ENCODE assay signal across 14 cellular contexts in the genomic region with DNA sequence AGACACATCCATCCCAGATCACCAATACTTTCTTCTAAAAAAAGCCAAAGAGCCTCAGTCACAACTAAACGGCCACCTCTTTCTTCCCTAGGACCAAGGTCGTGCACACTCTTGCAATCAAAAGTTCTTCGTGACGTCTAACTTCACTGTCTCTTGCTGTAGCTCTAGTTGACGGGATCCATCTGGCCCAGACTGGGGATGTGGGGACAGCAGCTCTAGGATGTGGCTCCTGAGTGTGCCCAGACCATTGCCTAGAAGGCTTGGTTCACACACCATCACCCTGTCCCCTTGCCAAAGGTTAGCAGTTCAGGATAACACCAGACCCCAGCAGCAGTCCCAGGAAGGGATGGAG.
DNase-seq lines count a peak whose midpoint lies in the region; ATAC-seq, FAIRE-seq and TF ChIP-seq lines count a peak whose summit lies in the region.
"Had no signal": no experiment of that assay in that cellular context is flagged by ENCODE, and none has a peak within 500 bp of the region (broad histone marks: within the 10 kb centered on the region; RNA-seq: fewer than 3 reads in every experiment).

No MANE protein-coding gene starts in this region.

- intact Hi-C loops in tibial artery (cut with DNase I; ENCODE audit: low total_unique reads) = no loop called here

- no peak for FAIRE-seq in small intestine (lab: Jason Lieb, UNC)
- FAIRE-seq: endometrium had no signal

- no peak for DNase-seq in neural progenitor cell (ENCODE audit: low spot score)
- peak in 1 of 2 donors; percentile 70 for DNase-seq in tibial artery
- no peak for DNase-seq in small intestine
- DNase-seq: activated CD4-positive, CD25-positive, alpha-beta regulatory T cell treated with anti-CD3 and anti-CD28 coated beads, Interleukin-2, amount 50 U/mL, for 72 hours; activated T-cell treated with anti-CD3 and anti-CD28 coated beads, Interleukin-2, amount 50 U/mL, for 4 hours; amniotic stem cell; CD4-positive, CD25-positive, alpha-beta regulatory T cell; KG1 had no signal

- H3K9me3 Mint-ChIP-seq in neural progenitor cell = no peaks in the 10 kb centered on the region
- H3K9me3 Mint-ChIP-seq: activated T-cell treated with anti-CD3 and anti-CD28 coated beads, Interleukin-2, amount 50 U/mL, for 4 hours had no signal

- H3K27me3 ChIP-seq in gastroesophageal sphincter = no peaks in the 10 kb centered on the region
- H3K27me3 ChIP-seq in neural progenitor cell = no peaks in the 10 kb centered on the region
- no peaks in the 10 kb centered on the region for H3K27me3 ChIP-seq in tibial artery
- no peaks in the 10 kb centered on the region for H3K27me3 ChIP-seq in small intestine (ENCODE audit: control insufficient read depth in 2 of 2, insufficient read depth in 2 of 2, low read length in 2 of 2)

- H3K27ac ChIP-seq in VCaP (peak overlapping the region; percentile 15; the same call in 1 of the 2 replicates), gastroesophageal sphincter (peak overlapping the region; percentile 97 to 99 (median 97)), neural progenitor cell (no peak overlapping the region), tibial artery (peak overlapping the region; percentile 95 to 98), small intestine (ENCODE audit: low read depth in 1 of 2, low read length in 1 of 2) (peak overlapping the region in 1 of 2 donors; percentile 96)

- H3K36me3 Mint-ChIP-seq in neural progenitor cell = no peaks in the 10 kb centered on the region
- H3K36me3 Mint-ChIP-seq: CD4-positive, CD25-positive, alpha-beta regulatory T cell had no signal

- no peak for ATAC-seq in gastroesophageal sphincter
- ATAC-seq in GM21423 (IDR thresholded peaks at IDR 0.05; ENCODE audit: unreplicated experiment) = no peak
- ATAC-seq in GM18505 (IDR thresholded peaks at IDR 0.05; ENCODE audit: unreplicated experiment) = no peak
- ATAC-seq in HG02970 (IDR thresholded peaks at IDR 0.05; ENCODE audit: low FRiP score, unreplicated experiment) = no peak
- ATAC-seq: activated T-cell treated with anti-CD3 and anti-CD28 coated beads, Interleukin-2, amount 50 U/mL, for 4 hours had no signal

- H3K79me2 ChIP-seq in neural progenitor cell (ENCODE audit: low read depth) = no peaks in the 10 kb centered on the region

- H3K36me3 ChIP-seq in gastroesophageal sphincter = peaks cover 0 to 40% of the 10 kb centered on the region in 2 donors
- no peaks in the 10 kb centered on the region for H3K36me3 ChIP-seq in neural progenitor cell
- peaks cover 26 to 43% (median 30%) of the 10 kb centered on the region in 3 donors for H3K36me3 ChIP-seq in tibial artery
- no peaks in the 10 kb centered on the region for H3K36me3 ChIP-seq in small intestine (ENCODE audit: control insufficient read depth in 2 of 2, insufficient read depth in 2 of 2, low read length in 2 of 2)

- H3K27ac Mint-ChIP-seq in neural progenitor cell = peak overlapping the region; percentile 0
- H3K27ac Mint-ChIP-seq: CD4-positive, CD25-positive, alpha-beta regulatory T cell had no signal

- TF ChIP-seq EP300 in gastroesophageal sphincter (IDR thresholded peaks at IDR 0.05) = no peak

- TF ChIP-seq CTCF in VCaP (conservative IDR thresholded peaks at IDR 0.05) (no peak), gastroesophageal sphincter (IDR thresholded peaks at IDR 0.05) (no peak), neural progenitor cell (IDR thresholded peaks at IDR 0.05) (no peak), tibial artery (IDR thresholded peaks at IDR 0.05) (no peak)

- H3K4me1 ChIP-seq in gastroesophageal sphincter (peaks cover 44 to 100% (median 96%) of the 10 kb centered on the region in 3 donors), neural progenitor cell (peaks cover 6% of the 10 kb centered on the region), tibial artery (peaks cover 12 to 100% (median 97%) of the 10 kb centered on the region in 4 donors), small intestine (ENCODE audit: control insufficient read depth in 2 of 2, insufficient read depth in 1 of 2, low read depth in 1 of 2, low read length in 1 of 2) (peaks cover 0 to 10% of the 10 kb centered on the region in 2 donors)

- H4K20me1 ChIP-seq in neural progenitor cell (ENCODE audit: low read depth) = no peaks in the 10 kb centered on the region

- no peak overlapping the region for H3K9ac ChIP-seq in neural progenitor cell

- no peak for TF ChIP-seq POLR2A in gastroesophageal sphincter (IDR thresholded peaks at IDR 0.05)
- TF ChIP-seq POLR2A in GM18505 (IDR thresholded peaks at IDR 0.05; ENCODE audit: borderline replicate concordance, extremely low read depth, insufficient read depth, insufficient read length) = no peak

- H3K4me3 ChIP-seq in gastroesophageal sphincter (peak overlapping the region in 1 of 2 donors; percentile 28), neural progenitor cell (no peak overlapping the region), tibial artery (peak overlapping the region; percentile 0 to 13), small intestine (ENCODE audit: low read depth in 1 of 2, low read length in 2 of 2) (no peak overlapping the region)

- peaks cover 4% of the 10 kb centered on the region for H3K27me3 Mint-ChIP-seq in neural progenitor cell (ENCODE audit: insufficient read depth, low read depth)

- H3K4me1 Mint-ChIP-seq in neural progenitor cell = peaks cover 10% of the 10 kb centered on the region
- H3K4me1 Mint-ChIP-seq: CD4-positive, CD25-positive, alpha-beta regulatory T cell had no signal

- H3K4me3 Mint-ChIP-seq in neural progenitor cell = no peak overlapping the region
- H3K4me3 Mint-ChIP-seq: activated T-cell treated with anti-CD3 and anti-CD28 coated beads, Interleukin-2, amount 50 U/mL, for 4 hours; CD4-positive, CD25-positive, alpha-beta regulatory T cell had no signal

- no peaks in the 10 kb centered on the region for H3F3A ChIP-seq in neural progenitor cell (ENCODE audit: low read depth)

- H2AFZ ChIP-seq in neural progenitor cell (replicated peaks) = no peak overlapping the region

- H3K9me3 ChIP-seq in gastroesophageal sphincter (no peaks in the 10 kb centered on the region), neural progenitor cell (ENCODE audit: low read depth) (no peaks in the 10 kb centered on the region), tibial artery (no peaks in the 10 kb centered on the region), small intestine (ENCODE audit: control insufficient read depth, low read depth) (no peaks in the 10 kb centered on the region)

- WGBS in gastroesophageal sphincter (ENCODE audit: low coverage in 1 of 2), 2 donors = 20 to 22% methylated on average over 4 to 5 of the region's 5 CpGs
- WGBS in small intestine, 3 donors = 59 to 72% (median 64%) methylated on average over 5 of the region's 5 CpGs

- H3K4me2 ChIP-seq in neural progenitor cell = no peak overlapping the region

Comparison
In these comparisons a context has a peak if more than half of its experiments do, and no peak if none do; other contexts are left out.
1. H3K4me3 ChIP-seq: peak in tibial artery (2 of 2); none in neural progenitor cell (single experiment) and small intestine (0 of 2).